ENCODE assay signal across 16 cellular contexts in the genomic region with DNA sequence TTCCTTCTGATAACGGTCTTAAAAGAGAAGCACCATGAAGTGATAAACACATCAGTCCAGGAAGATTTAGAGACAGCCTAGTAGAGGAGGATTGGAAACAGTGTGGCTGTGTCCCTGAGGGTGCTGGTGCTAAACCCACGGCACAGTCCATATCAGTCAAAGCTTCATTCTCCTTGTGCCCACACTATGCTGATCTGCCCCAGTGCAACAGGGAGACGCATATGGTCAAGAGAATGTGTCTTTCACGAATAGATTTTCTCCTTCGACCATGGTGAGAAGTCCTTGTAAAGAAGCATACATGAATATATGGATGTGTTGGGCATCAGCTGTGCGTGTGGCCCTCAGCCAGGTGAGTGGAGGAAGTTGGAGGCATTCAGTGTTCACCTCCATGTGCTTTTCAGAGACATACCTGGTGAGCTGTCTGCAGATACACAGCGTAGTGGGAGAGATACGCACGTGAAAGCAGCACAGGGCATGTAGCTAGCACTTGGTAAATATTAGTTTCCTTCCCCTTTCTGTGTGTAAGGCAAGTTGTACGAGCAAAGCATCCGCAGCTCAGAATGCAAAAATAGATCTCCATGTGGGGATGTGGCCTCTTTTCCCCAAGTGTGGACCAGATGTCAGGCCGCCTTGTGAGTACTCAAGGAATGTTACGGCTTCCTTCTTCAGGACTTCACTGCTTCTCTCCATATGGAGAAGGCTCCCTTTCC. TPM values are rescaled to one million over a fixed set of nuclear protein-coding genes. Genes with fewer than 3 reads are reported as not detected.
DNase-seq lines count a peak whose midpoint lies in the region; ATAC-seq, FAIRE-seq and TF ChIP-seq lines count a peak whose summit lies in the region.
"Had no signal": no experiment of that assay in that cellular context is flagged by ENCODE, and none has a peak within 500 bp of the region (broad histone marks: within the 10 kb centered on the region; RNA-seq: fewer than 3 reads in every experiment).

No MANE protein-coding gene starts in this region.

- POLR2A ChIA-PET in HepG2 (lab: Yijun Ruan, JAX), result interaction anchor here (1.1 to 2.8 kb wide), 8 partner anchors 10 to 56 kb away, joined by 3 to 18 read pairs (median 4); no protein-coding TSS in a partner anchor

- no peaks in the 10 kb centered on the region for H3K27me3 ChIP-seq in HepG2 (ENCODE audit: control insufficient read depth in 1 of 2, insufficient read depth in 2 of 2, low read length in 2 of 2)
- no peaks in the 10 kb centered on the region for H3K27me3 ChIP-seq in H7 (ENCODE audit: control insufficient read depth, insufficient read depth, low read length)
- no peaks in the 10 kb centered on the region for H3K27me3 ChIP-seq in testis
- no peaks in the 10 kb centered on the region for H3K27me3 ChIP-seq in adrenal gland
- H3K27me3 ChIP-seq: pancreas, spleen had no signal

- TF ChIP-seq RAD21 in HepG2 (CRISPR knock-in tag; IDR thresholded peaks at IDR 0.05), result no peak

- no peak overlapping the region; the same call in 1 of the 2 replicates for H3K4me2 ChIP-seq in HepG2 (ENCODE audit: low read depth, low read length)

- no peak overlapping the region for H3K4me3 ChIP-seq in HepG2 (replicated peaks in 1 of 3; ENCODE audit: insufficient read depth in 1 of 3, low read depth in 2 of 3, low read length in 3 of 3)
- H3K4me3 ChIP-seq in H7 (ENCODE audit: insufficient read depth, low read depth, low read length), result no peak overlapping the region
- no peak overlapping the region for H3K4me3 ChIP-seq in testis
- H3K4me3 ChIP-seq in adrenal gland, result no peak overlapping the region
- H3K4me3 ChIP-seq: pancreas, spleen had no signal

- H2AFZ ChIP-seq in HepG2 (ENCODE audit: low read length), result no peak overlapping the region

- peaks cover 99% of the 10 kb centered on the region for H3K79me2 ChIP-seq in HepG2 (ENCODE audit: insufficient read depth, low read length)

- BruUV-seq in HepG2 (replicated peaks; lab: Mats Ljungman, UMichigan), result no TSS peak

- H4K20me1 ChIP-seq in HepG2 (ENCODE audit: insufficient read depth, low read length), result peaks cover 34% of the 10 kb centered on the region

- WGBS in HepG2 (ENCODE audit: low lambda C conversion rate), result 92% methylated on average over 13 of the region's 13 CpGs
- WGBS in testis, 2 donors, result 83 to 86% methylated on average over 13 of the region's 13 CpGs
- WGBS in adrenal gland, 4 donors, result 71 to 86% (median 81%) methylated on average over 13 of the region's 13 CpGs

- intact Hi-C loops in HepG2 (cut with micrococcal nuclease; ENCODE audit: unreplicated experiment) (loop anchor here (2.0 kb wide), 1 partner anchor 239 kb away; no protein-coding TSS in a partner anchor), testis (cut with DNase I; ENCODE audit: low total_unique reads) (no loop called here), adrenal gland (cut with DNase I) (no loop called here)

- H3K9me3 ChIP-seq in HepG2 (ENCODE audit: low read length), result no peaks in the 10 kb centered on the region
- no peaks in the 10 kb centered on the region for H3K9me3 ChIP-seq in testis
- no peaks in the 10 kb centered on the region for H3K9me3 ChIP-seq in adrenal gland (replicated peaks in 1 of 3)
- H3K9me3 ChIP-seq: pancreas had no signal

- TF ChIP-seq POLR2A in HepG2 (IDR thresholded peaks at IDR 0.05; ENCODE audit: insufficient read depth in 1 of 2, low read depth in 2 of 2, low read length in 2 of 2), result peak; percentile 27 to 57; a peak in 2 of 4 replicates
- no peak for TF ChIP-seq POLR2A in testis (IDR thresholded peaks at IDR 0.05)
- TF ChIP-seq POLR2A in adrenal gland (IDR thresholded peaks at IDR 0.05), result no peak

- in situ Hi-C loops in HepG2 (cut with HindIII; ENCODE audit: extremely low pct_ligation_motif_present, low pct_unique_long_range_greater_than_20kb), result no loop called here

- peaks cover 43 to 84% of the 10 kb centered on the region in 2 experiments for H3K36me3 ChIP-seq in HepG2 (replicated peaks in 1 of 2; ENCODE audit: control insufficient read depth in 1 of 2, insufficient read depth in 2 of 2, low read length in 2 of 2)
- no peaks in the 10 kb centered on the region for H3K36me3 ChIP-seq in H7 (replicated peaks; ENCODE audit: control insufficient read depth, insufficient read depth, low read length)
- H3K36me3 ChIP-seq in testis (ENCODE audit: low read depth, missing control alignments), result no peaks in the 10 kb centered on the region
- no peaks in the 10 kb centered on the region for H3K36me3 ChIP-seq in adrenal gland (replicated peaks in 1 of 2)
- H3K36me3 ChIP-seq: pancreas, spleen had no signal

- ATAC-seq in HepG2, result peak; percentile 16; the same call in 2 of the 3 replicates

- FAIRE-seq in HepG2 (lab: Jason Lieb, UNC), result no peak
- FAIRE-seq: H54, pancreas had no signal

- CTCF ChIA-PET in HepG2 (lab: Yijun Ruan, JAX; ENCODE audit: low intra/inter-chr PET ratio, low total read pairs), result no interaction called here

- H3K9ac ChIP-seq in HepG2 (ENCODE audit: insufficient read depth, low read depth, low read length), result no peak overlapping the region

- TF ChIP-seq EP300 in HepG2 (IDR thresholded peaks at IDR 0.05; ENCODE audit: low read depth in 2 of 2, low read length in 2 of 2), result no peak
- no peak for TF ChIP-seq EP300 in HepG2 (CRISPR knock-in tag; IDR thresholded peaks at IDR 0.05; ENCODE audit: borderline replicate concordance)

- no peak for TF ChIP-seq CTCF in HepG2 (CRISPR knock-in tag; IDR thresholded peaks at IDR 0.05)
- no peak for TF ChIP-seq CTCF in testis (IDR thresholded peaks at IDR 0.05)
- TF ChIP-seq CTCF in adrenal gland (IDR thresholded peaks at IDR 0.05), result no peak

- H3K4me1 ChIP-seq in HepG2 (ENCODE audit: insufficient read depth, low read length), result peaks cover 100% of the 10 kb centered on the region
- peaks cover 4% of the 10 kb centered on the region for H3K4me1 ChIP-seq in testis
- H3K4me1 ChIP-seq in adrenal gland (replicated peaks in 1 of 2), result peaks cover 0 to 20% of the 10 kb centered on the region in 2 donors
- H3K4me1 ChIP-seq: pancreas had no signal

- DNase-seq in AG08395 (ENCODE audit: low spot score), result peak; percentile 57
- peak; percentile 1 for DNase-seq in GF-D8 (lab: John Stamatoyannopoulos, UW)
- DNase-seq in UCSD-AML1 (lab: John Stamatoyannopoulos, UW; ENCODE audit: unreplicated experiment), result peak; percentile 42
- no peak for DNase-seq in HepG2 (ENCODE audit: low spot score)
- no peak for DNase-seq in HCEC 1CT
- DNase-seq in H7, result no peak
- DNase-seq in testis, result no peak
- DNase-seq in adrenal gland, result no peak
- DNase-seq: activated CD8-positive, alpha-beta memory T cell treated with anti-CD3 and anti-CD28 coated beads, Interleukin-2, amount 50 U/mL, for 4 hours; activated naive CD4-positive, alpha-beta T cell treated with Interleukin-2 at 50 U/mL for 16 hours; NCI-H2107; pancreas; spleen; stimulated activated naive CD4-positive, alpha-beta T cell treated with Interleukin-2 at 50 U/mL for 16 hours had no signal

- H3K27ac ChIP-seq in HepG2 (ENCODE audit: extremely low read length, insufficient read depth, low read length) (peak overlapping the region; percentile 38), testis (no peak overlapping the region), adrenal gland (peak overlapping the region in 1 of 5 donors; percentile 73)
- H3K27ac ChIP-seq: pancreas, spleen had no signal

TF ChIP-seq in HepG2, 621 proteins besides CTCF, POLR2A, EP300 and RAD21 (continues in another document):
- TF ChIP-seq, protein P1, sequence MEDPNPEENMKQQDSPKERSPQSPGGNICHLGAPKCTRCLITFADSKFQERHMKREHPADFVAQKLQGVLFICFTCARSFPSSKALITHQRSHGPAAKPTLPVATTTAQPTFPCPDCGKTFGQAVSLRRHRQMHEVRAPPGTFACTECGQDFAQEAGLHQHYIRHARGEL (CRISPR knock-in tag; IDR thresholded peaks at IDR 0.05), result 0 out of 2 replicates have a peak, but pooled peaks have one; percentile 28
- 0 out of 2 replicates have a peak, but pooled peaks have one; percentile 31 for TF ChIP-seq KDM2A (CRISPR knock-in tag; IDR thresholded peaks at IDR 0.05; ENCODE audit: borderline replicate concordance, low read depth)

RNA-seq across cellular contexts. Expression of a gene that starts 29.4 kb away (rescaled TPM):
- total RNA-seq in HepG2 (2016; rRNA removed; fragmentation: Illumina TruSeq; extraction: Trizol), result 197 and 202 TPM in 2 replicates
- 34.5 and 39.5 TPM in 2 replicates for total RNA-seq in HepG2 (2016; cell fraction: cytosol; rRNA removed; fragmentation: Illumina TruSeq; extraction: Trizol; ENCODE audit: low read depth)
- total RNA-seq in HepG2 (2016; cell fraction: insoluble cytoplasmic fraction; rRNA removed; fragmentation: Illumina TruSeq; extraction: Trizol), result 175 and 198 TPM in 2 replicates
- 156 and 157 TPM in 2 replicates for total RNA-seq in HepG2 (2016; cell fraction: membrane; rRNA removed; fragmentation: Illumina TruSeq; extraction: Trizol)
- 187 and 216 TPM in 2 replicates for total RNA-seq in HepG2 (2016; cell fraction: nucleus; rRNA removed; fragmentation: Illumina TruSeq; extraction: Trizol)
- polyA plus RNA-seq in HepG2 (2011; rRNA removed), result 346 and 353 TPM in 2 replicates
- polyA plus RNA-seq in HepG2 (2011; cell fraction: cytosol; rRNA removed), result 266 and 275 TPM in 2 replicates
- 442 and 465 TPM in 2 replicates for polyA plus RNA-seq in HepG2 (2011; cell fraction: nucleus; rRNA removed)
- 217 and 233 TPM in 2 replicates for polyA plus RNA-seq in HepG2 (2012)
- 21.4 and 26.2 TPM in 2 replicates for polyA plus RNA-seq in HepG2 (2016; cell fraction: cytosol; fragmentation: Illumina TruSeq; extraction: Trizol; ENCODE audit: low read depth)
- polyA plus RNA-seq in HepG2 (2016; cell fraction: insoluble cytoplasmic fraction; fragmentation: Illumina TruSeq; extraction: Trizol; ENCODE audit: low read depth), result 217 and 237 TPM in 2 replicates
- 106 and 107 TPM in 2 replicates for polyA plus RNA-seq in HepG2 (2016; cell fraction: membrane; fragmentation: Illumina TruSeq; extraction: Trizol; ENCODE audit: low read depth)
- 258 and 265 TPM in 2 replicates for polyA plus RNA-seq in HepG2 (2016; cell fraction: nucleus; fragmentation: Illumina TruSeq; extraction: Trizol; ENCODE audit: insufficient read depth, low read depth)
- polyA minus RNA-seq in HepG2 (2011; rRNA and poly(A)+ RNA removed; ENCODE audit: low replicate concordance), result 1.0 and 1,188 TPM in 2 replicates
- polyA minus RNA-seq in HepG2 (2011; cell fraction: cytosol; rRNA and poly(A)+ RNA removed), result 240 and 275 TPM in 2 replicates
- polyA minus RNA-seq in HepG2 (2011; cell fraction: nucleus; rRNA and poly(A)+ RNA removed), result 508 and 622 TPM in 2 replicates
- total RNA-seq in H7 (2014; rRNA removed; shearing (Covaris generic)), result 0.22 and 0.55 TPM in 2 replicates
- 10 to 100 TPM; 14.5 to 23.4 TPM for total RNA-seq in testis
- 7.0 TPM for polyA plus RNA-seq in testis (ENCODE audit: insufficient read depth, low read depth, low replicate concordance)
- 10 to 100 TPM; 15.0 to 74.3 (median 34.3) TPM for total RNA-seq in adrenal gland
- 10 to 100 TPM in 1 of 3 donors, 1 to 10 TPM in 2; 8.8 to 15.0 (median 9.7) TPM for polyA plus RNA-seq in adrenal gland
- polyA plus RNA-seq: AG04450 had no signal

Comparison
In these comparisons a context has a peak if more than half of its experiments do, and no peak if none do; other contexts are left out.
1. DNase-seq: peak in AG08395 (single experiment), GF-D8 (single experiment) and UCSD-AML1 (single experiment); none in HepG2 (single experiment), HCEC 1CT (single experiment), H7 (single experiment), testis (single experiment) and adrenal gland (0 of 7).
2. POLR2A ChIP-seq: peak in HepG2 (2 of 2); none in testis (single experiment) and adrenal gland (0 of 2).